In the genomic region with DNA sequence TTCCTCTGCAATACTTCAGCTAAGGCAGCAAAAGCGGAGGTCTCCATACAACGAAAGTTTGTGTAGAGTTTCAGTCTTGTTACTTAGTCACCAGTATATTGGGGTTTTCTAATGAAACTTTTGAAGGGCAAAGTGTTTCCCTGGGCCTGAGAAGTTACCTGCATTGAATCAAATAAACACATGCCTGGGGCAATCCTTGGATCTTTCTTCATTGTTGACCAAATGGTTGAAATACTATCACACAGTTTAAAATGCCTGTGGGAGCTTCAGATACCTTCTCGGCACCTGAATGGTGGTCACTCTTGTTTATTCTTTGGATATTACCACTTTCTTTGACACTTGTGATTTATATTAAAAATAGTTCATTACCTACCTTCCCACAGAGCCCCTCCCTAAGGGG, we compare ENCODE assay signal across 8 cellular contexts. TPM values are rescaled to one million over a fixed set of nuclear protein-coding genes. Genes with fewer than 3 reads are reported as not detected.
DNase-seq lines count a peak whose midpoint lies in the region; ATAC-seq, FAIRE-seq and TF ChIP-seq lines count a peak whose summit lies in the region.

No MANE protein-coding gene starts in this region.

- H4K12ac ChIP-seq in trophoblast cell (ENCODE audit: low read depth, low read length) = no peak overlapping the region

- no peak overlapping the region for H4K91ac ChIP-seq in trophoblast cell (ENCODE audit: low read depth, low read length)

- H3K36me3 ChIP-seq in endocrine pancreas (ENCODE audit: control insufficient read depth, insufficient read depth, low read length) (no peaks in the 10 kb centered on the region), trophoblast cell (ENCODE audit: control insufficient read depth in 1 of 2, insufficient read depth in 2 of 2, low read length in 2 of 2) (no peaks in the 10 kb centered on the region)

- H3K23ac ChIP-seq in trophoblast cell (ENCODE audit: low read length) = no peak overlapping the region

- H3K18ac ChIP-seq in trophoblast cell (ENCODE audit: low read length) = no peak overlapping the region

- peaks cover 5% of the 10 kb centered on the region for H3K4me1 ChIP-seq in endocrine pancreas (ENCODE audit: control insufficient read depth, insufficient read depth, low read length)
- peaks cover 2 to 3% of the 10 kb centered on the region in 2 experiments for H3K4me1 ChIP-seq in trophoblast cell (ENCODE audit: control insufficient read depth in 1 of 2, insufficient read depth in 2 of 2, low read length in 2 of 2)

- TF ChIP-seq CTCF in GM12865 (IDR thresholded peaks at IDR 0.05; ENCODE audit: insufficient read depth, low read depth, low read length, missing control alignments) = no peak

- no peak overlapping the region for H2AFZ ChIP-seq in trophoblast cell (ENCODE audit: insufficient read depth, low read length, poor library complexity)

- peaks cover 5% of the 10 kb centered on the region for H3K79me1 ChIP-seq in trophoblast cell (ENCODE audit: low read length)

- H2BK12ac ChIP-seq in trophoblast cell (ENCODE audit: low read length) = no peak overlapping the region

- no peak for ATAC-seq in activated CD4-positive, CD25-positive, alpha-beta regulatory T cell treated with anti-CD3 and anti-CD28 coated beads, Interleukin-2, amount 50 U/mL, for 24 hours

- H2AK5ac ChIP-seq in trophoblast cell (ENCODE audit: low read length) = no peak overlapping the region

- FAIRE-seq in HTR-8/SVneo (lab: Jason Lieb, UNC) = no peak

- no peak overlapping the region for H3K27ac ChIP-seq in trophoblast cell (ENCODE audit: low read depth, low read length)

- H3K9me3 ChIP-seq in endocrine pancreas (ENCODE audit: control insufficient read depth, low read length) (no peaks in the 10 kb centered on the region), trophoblast cell (ENCODE audit: insufficient read depth, low read depth, low read length) (peaks cover 2% of the 10 kb centered on the region)

- WGBS in trophoblast cell (ENCODE audit: extremely low coverage, insufficient coverage, insufficient read length) = no CpG with 5 or more reads among the region's 3 CpGs

- no peaks in the 10 kb centered on the region for H3K27me3 ChIP-seq in endocrine pancreas (ENCODE audit: control insufficient read depth, insufficient read depth, low read length)
- no peaks in the 10 kb centered on the region for H3K27me3 ChIP-seq in trophoblast cell (ENCODE audit: insufficient read depth, low read length)

- H3K79me2 ChIP-seq in trophoblast cell (ENCODE audit: control insufficient read depth, insufficient read depth, low read length, poor library complexity) = peaks cover 5% of the 10 kb centered on the region

- H2BK5ac ChIP-seq in trophoblast cell (ENCODE audit: low read depth, low read length, poor library complexity) = no peak overlapping the region

- no peak overlapping the region for H3K9ac ChIP-seq in endocrine pancreas (ENCODE audit: control insufficient read depth, insufficient read depth, low read length)
- no peak overlapping the region for H3K9ac ChIP-seq in trophoblast cell (ENCODE audit: low read length)

- DNase-seq in GM12865 (ENCODE audit: low read depth) (peak; percentile 34), M059J (ENCODE audit: low read depth) (peak; percentile 28), trophoblast cell (peak; percentile 43 to 82), HTR-8/SVneo (ENCODE audit: insufficient read length, low spot score) (no peak), AML-193 (lab: John Stamatoyannopoulos, UW) (no peak), NCI-H2029 treated with DMSO at 0.1 percent for 48 hours (lab: John Stamatoyannopoulos, UW) (no peak)

- no peak overlapping the region for H3K14ac ChIP-seq in trophoblast cell (ENCODE audit: low read length)

- H3K4me3 ChIP-seq in GM12865 (ENCODE audit: low read depth, low read length) (peak overlapping the region; percentile 74), endocrine pancreas (ENCODE audit: control insufficient read depth, insufficient read depth, low read length) (peak overlapping the region; percentile 76), trophoblast cell (ENCODE audit: low read depth, low read length) (no peak overlapping the region)

- no peak overlapping the region for H4K8ac ChIP-seq in trophoblast cell (ENCODE audit: low read depth, low read length)

- peak overlapping the region; percentile 93 for H3K4me2 ChIP-seq in trophoblast cell (ENCODE audit: low read length)

- H2BK120ac ChIP-seq in trophoblast cell (ENCODE audit: insufficient read depth, low read length, poor library complexity) = no peak overlapping the region

- H3K4ac ChIP-seq in trophoblast cell (ENCODE audit: low read depth, low read length) = no peak overlapping the region

RNA-seq across cellular contexts. Expression of gene CHSY1, which starts 1.0 kb away (rescaled TPM):
- total RNA-seq in M059J (2014; rRNA removed; shearing (Covaris generic)) = 37.0 and 52.1 TPM in 2 replicates
- polyA plus RNA-seq in trophoblast cell (2013) = 25.5 and 25.8 TPM in 2 replicates

RNA-seq across cellular contexts. Expression of gene SELENOS, which starts 24.4 kb away (rescaled TPM):
- 85.5 and 86.5 TPM in 2 replicates for total RNA-seq in M059J (2014; rRNA removed; shearing (Covaris generic))
- 105 and 111 TPM in 2 replicates for polyA plus RNA-seq in trophoblast cell (2013)

RNA-seq across cellular contexts. Expression of gene SNRPA1, which starts 42.2 kb away (rescaled TPM):
- total RNA-seq in M059J (2014; rRNA removed; shearing (Covaris generic)) = 27.6 and 32.6 TPM in 2 replicates
- 103 and 104 TPM in 2 replicates for polyA plus RNA-seq in trophoblast cell (2013)

Comparison
In these comparisons a context has a peak if more than half of its experiments do, and no peak if none do; other contexts are left out.
1. DNase-seq: peak in GM12865 (single experiment), M059J (single experiment) and trophoblast cell (2 of 2); none in HTR-8/SVneo (single experiment), AML-193 (0 of 2) and NCI-H2029 treated with DMSO at 0.1 percent for 48 hours (single experiment).